Comparison of ENCODE assay signal across 8 cellular contexts in the genomic region with DNA sequence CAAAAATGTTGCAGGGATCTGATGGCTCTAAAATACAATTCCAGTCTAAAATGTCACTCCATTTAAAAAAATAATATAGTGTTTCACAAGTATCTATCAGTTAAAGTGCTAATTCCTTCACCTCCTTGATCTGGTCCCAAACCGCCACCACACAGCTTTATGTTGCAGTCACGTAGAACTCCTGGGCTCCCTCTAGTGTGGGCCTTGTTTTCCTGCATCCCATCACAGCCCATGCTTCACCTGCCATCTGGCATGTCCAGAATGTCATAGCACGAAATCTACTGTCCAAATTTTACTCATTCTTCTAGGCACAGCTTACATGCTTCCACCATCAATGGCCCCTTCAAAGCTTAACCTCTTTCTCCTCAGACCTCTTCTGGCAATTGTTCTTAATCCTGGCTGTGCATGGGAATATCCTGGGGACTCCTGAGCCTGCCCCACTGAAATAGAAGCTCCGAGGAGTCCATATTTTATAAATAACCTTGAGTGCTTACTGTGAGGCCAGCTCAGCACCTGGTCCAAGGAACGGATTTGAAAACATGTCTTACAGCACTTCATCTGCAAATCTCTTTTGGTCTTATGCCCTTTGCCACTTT. TPM values are rescaled to one million over a fixed set of nuclear protein-coding genes. Genes with fewer than 3 reads are reported as not detected.
A peak's percentile ranks its signal among the peaks of the same experiment; 100 is the strongest.
DNase-seq lines count a peak whose midpoint lies in the region; ATAC-seq, FAIRE-seq and TF ChIP-seq lines count a peak whose summit lies in the region.

No MANE protein-coding gene starts in this region.

- peak; percentile 58 for ATAC-seq in HG03439 (IDR thresholded peaks at IDR 0.05; ENCODE audit: unreplicated experiment)
- ATAC-seq in HG03520 (IDR thresholded peaks at IDR 0.05; ENCODE audit: unreplicated experiment) = no peak
- no peak for ATAC-seq in esophagus mucosa

- DNase-seq in A172 (ENCODE audit: low spot score) (peak; percentile 25), GM10248 (ENCODE audit: extremely low spot score) (no peak), RKO (ENCODE audit: low spot score) (peak; percentile 34), iPS-NIHi11 (ENCODE audit: low spot score) (peak; percentile 58), GM19239 (ENCODE audit: insufficient read length, low spot score) (no peak)

- peak; percentile 50 for TF ChIP-seq CTCF in GM10248 (IDR thresholded peaks at IDR 0.05; ENCODE audit: control extremely low read depth, extremely low read depth, low read depth, missing control alignments)

- FAIRE-seq in GM19239 (lab: Jason Lieb, UNC) = no peak

- CTCF ChIA-PET in GM10248 (lab: Yijun Ruan, JAX) = interaction anchor here (0.6 to 2.7 kb wide), 14 partner anchors 12 to 86 kb away, joined by 3 to 15 read pairs (median 4); partner anchors contain the start of gene FYB2

- POLR2A ChIA-PET in GM10248 (lab: Yijun Ruan, JAX) = no interaction called here

RNA-seq across cellular contexts. Expression of gene FYB2, which starts 15.5 kb away (rescaled TPM):
- total RNA-seq in A172 (2014; rRNA removed; shearing (Covaris generic)) = 0.14 TPM in 1 of 2 replicates, not detected in the other
- total RNA-seq in esophagus mucosa = 0.36 TPM

RNA-seq across cellular contexts. Expression of gene C8A, which starts 50.9 kb away (rescaled TPM):
- not detected in 2 replicates for total RNA-seq in A172 (2014; rRNA removed; shearing (Covaris generic))
- not detected for total RNA-seq in esophagus mucosa

Comparison
In these comparisons a context has a peak if more than half of its experiments do, and no peak if none do; other contexts are left out.
1. DNase-seq: peak in A172 (single experiment), RKO (single experiment) and iPS-NIHi11 (single experiment); none in GM10248 (single experiment) and GM19239 (single experiment).